ENCODE assay signal across 15 cellular contexts in the genomic region with DNA sequence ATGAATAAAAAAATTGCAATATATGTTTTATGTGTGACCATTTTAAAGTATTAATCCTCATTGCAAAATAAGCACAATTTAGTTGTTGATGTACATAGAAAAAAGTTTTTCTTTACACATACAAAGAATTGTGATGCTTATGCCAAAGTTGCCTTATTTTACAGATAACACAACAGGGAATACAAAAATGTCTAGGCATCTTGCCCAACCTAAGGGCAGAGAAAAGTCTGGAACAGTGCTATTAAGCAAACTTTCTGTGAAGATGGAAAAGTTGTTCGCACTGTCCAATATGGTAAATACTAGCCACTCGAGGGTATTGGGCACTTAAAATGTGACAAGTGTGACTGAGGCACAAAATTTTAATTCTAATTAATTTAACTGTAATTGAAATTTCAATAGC.
DNase-seq lines count a peak whose midpoint lies in the region; TF ChIP-seq lines count a peak whose summit lies in the region.
"Had no signal": no experiment of that assay in that cellular context is flagged by ENCODE, and none has a peak within 500 bp of the region (broad histone marks: within the 10 kb centered on the region; RNA-seq: fewer than 3 reads in every experiment).

No MANE protein-coding gene starts in this region.

- 0 out of 2 replicates have a peak, but pooled peaks cover 3% of the 10 kb centered on the region for H3K36me3 ChIP-seq in GM23248 (ENCODE audit: low read depth)
- H3K36me3 ChIP-seq: BLaER1 had no signal

- TF ChIP-seq CTCF in fibroblast of mammary gland (conservative IDR thresholded peaks at IDR 0.05; ENCODE audit: control insufficient read depth, insufficient read depth, low read depth, low read length) (no peak), glutamatergic neuron (IDR thresholded peaks at IDR 0.05; ENCODE audit: partially characterized antibody, unreplicated experiment) (peak; percentile 13)

- H3K27ac Mint-ChIP-seq in glutamatergic neuron (ENCODE audit: unreplicated experiment): no peak overlapping the region
- H3K27ac Mint-ChIP-seq in activated naive CD4-positive, alpha-beta T cell treated with anti-CD3 and anti-CD28 coated beads for 36 hours: no peak overlapping the region
- H3K27ac Mint-ChIP-seq: CD8-positive, alpha-beta memory T cell; GM23338; IgD-negative memory B cell had no signal

- no peaks in the 10 kb centered on the region for H3K4me1 ChIP-seq in GM23248 (ENCODE audit: insufficient read depth)
- H3K4me1 ChIP-seq: A549, BLaER1, Caco-2 had no signal

- H3K4me1 Mint-ChIP-seq in glutamatergic neuron (ENCODE audit: low read depth, unreplicated experiment): peaks cover 9% of the 10 kb centered on the region
- H3K4me1 Mint-ChIP-seq in activated naive CD4-positive, alpha-beta T cell treated with anti-CD3 and anti-CD28 coated beads for 36 hours (ENCODE audit: low read depth): no peaks in the 10 kb centered on the region
- H3K4me1 Mint-ChIP-seq: CD8-positive, alpha-beta memory T cell; IgD-negative memory B cell had no signal

- no peaks in the 10 kb centered on the region for H3K9me3 ChIP-seq in GM23248 (ENCODE audit: low read depth)
- H3K9me3 ChIP-seq: A549, BLaER1, Caco-2 had no signal

- no peak overlapping the region for H3K4me3 ChIP-seq in fibroblast of mammary gland (ENCODE audit: control insufficient read depth, low read depth, low read length)
- no peak overlapping the region for H3K4me3 ChIP-seq in GM23248
- H3K4me3 ChIP-seq: A549, BLaER1, GM23338 had no signal

- in situ Hi-C loops in GM23248 (cut with MboI): loop anchor here (25.0 kb wide), 1 partner anchor 448 kb away; no protein-coding TSS in a partner anchor

- no peaks in the 10 kb centered on the region for H3F3A ChIP-seq in GM23248 (ENCODE audit: insufficient read depth)

- H3K27ac ChIP-seq in GM23248: no peak overlapping the region
- H3K27ac ChIP-seq: A549, BLaER1 had no signal

- H3K9ac ChIP-seq in GM23248: no peak overlapping the region
- H3K9ac ChIP-seq: BLaER1 had no signal

- H3K9me3 Mint-ChIP-seq in glutamatergic neuron (ENCODE audit: unreplicated experiment): peaks cover 2% of the 10 kb centered on the region
- no peaks in the 10 kb centered on the region for H3K9me3 Mint-ChIP-seq in activated naive CD4-positive, alpha-beta T cell treated with anti-CD3 and anti-CD28 coated beads for 36 hours
- H3K9me3 Mint-ChIP-seq: GM23338 had no signal

- H3K36me3 Mint-ChIP-seq in glutamatergic neuron (ENCODE audit: unreplicated experiment): no peaks in the 10 kb centered on the region
- H3K36me3 Mint-ChIP-seq in activated naive CD4-positive, alpha-beta T cell treated with anti-CD3 and anti-CD28 coated beads for 36 hours (ENCODE audit: low read depth): no peaks in the 10 kb centered on the region
- H3K36me3 Mint-ChIP-seq: CD8-positive, alpha-beta memory T cell; IgD-negative memory B cell had no signal

- WGBS in GM23248 (ENCODE audit: low coverage in 1 of 2, low lambda C conversion rate in 2 of 2, missing lambda C conversion rate in 2 of 2), 2 experiments: 98 to 100% methylated on average over 2 of the region's 2 CpGs

- H3K4me2 ChIP-seq in GM23248 (ENCODE audit: unreplicated experiment): no peak overlapping the region
- H3K4me2 ChIP-seq: A549, BLaER1, GM23338 had no signal

- intact Hi-C loops in activated naive CD4-positive, alpha-beta T cell treated with anti-CD3 and anti-CD28 coated beads for 36 hours (cut with micrococcal nuclease): no loop called here

- H3K4me3 Mint-ChIP-seq in glutamatergic neuron (ENCODE audit: unreplicated experiment): no peak overlapping the region
- no peak overlapping the region for H3K4me3 Mint-ChIP-seq in activated naive CD4-positive, alpha-beta T cell treated with anti-CD3 and anti-CD28 coated beads for 36 hours
- H3K4me3 Mint-ChIP-seq: CD8-positive, alpha-beta memory T cell; GM23338; IgD-negative memory B cell had no signal

- H3K9me2 ChIP-seq in GM23248 (ENCODE audit: insufficient read depth): no peaks in the 10 kb centered on the region

- no peaks in the 10 kb centered on the region for H4K20me1 ChIP-seq in GM23248 (ENCODE audit: insufficient read depth)
- H4K20me1 ChIP-seq: BLaER1 had no signal

- H3K27me3 ChIP-seq in GM23248 (replicated peaks; ENCODE audit: insufficient read depth): no peaks in the 10 kb centered on the region
- H3K27me3 ChIP-seq: BLaER1 had no signal

- CTCF ChIA-PET in activated naive CD4-positive, alpha-beta T cell treated with anti-CD3 and anti-CD28 coated beads for 36 hours (lab: Charles Lee): no interaction called here

- peak; percentile 25 for DNase-seq in astrocyte of the hippocampus (ENCODE audit: low read depth, low spot score)
- DNase-seq in fibroblast of mammary gland (ENCODE audit: low read depth): peak; percentile 9
- no peak for DNase-seq in glutamatergic neuron
- no peak for DNase-seq in activated naive CD4-positive, alpha-beta T cell treated with anti-CD3 and anti-CD28 coated beads for 36 hours
- DNase-seq in amniotic stem cell (lab: John Stamatoyannopoulos, UW): no peak
- no peak for DNase-seq in GM23248
- DNase-seq in NCI-H2171 (lab: John Stamatoyannopoulos, UW): no peak
- DNase-seq: Caco-2; CD8-positive, alpha-beta memory T cell; DMS53; H7 had no signal

- H2AFZ ChIP-seq in GM23248: no peak overlapping the region
- H2AFZ ChIP-seq: GM23338 had no signal

- H3K27me3 Mint-ChIP-seq in glutamatergic neuron (ENCODE audit: unreplicated experiment): no peaks in the 10 kb centered on the region
- no peaks in the 10 kb centered on the region for H3K27me3 Mint-ChIP-seq in activated naive CD4-positive, alpha-beta T cell treated with anti-CD3 and anti-CD28 coated beads for 36 hours (ENCODE audit: low read depth)
- H3K27me3 Mint-ChIP-seq: CD8-positive, alpha-beta memory T cell; IgD-negative memory B cell had no signal

- H3K79me2 ChIP-seq in GM23248 (ENCODE audit: insufficient read depth): no peaks in the 10 kb centered on the region

Comparison
In these comparisons a context has a peak if more than half of its experiments do, and no peak if none do; other contexts are left out.
1. DNase-seq: peak in astrocyte of the hippocampus (single experiment) and fibroblast of mammary gland (single experiment); none in glutamatergic neuron (single experiment), activated naive CD4-positive, alpha-beta T cell treated with anti-CD3 and anti-CD28 coated beads for 36 hours (single experiment), amniotic stem cell (single experiment), GM23248 (single experiment) and NCI-H2171 (single experiment).